Comparison of ENCODE assay signal across 30 cellular contexts in genomic region chr20:18857640-18858039, GRCh38. TPM values are rescaled to one million over a fixed set of nuclear protein-coding genes. Genes with fewer than 3 reads are reported as not detected.
A peak's percentile ranks its signal among the peaks of the same experiment; 100 is the strongest.
DNase-seq lines count a peak whose midpoint lies in the region; ATAC-seq, FAIRE-seq and TF ChIP-seq lines count a peak whose summit lies in the region.
"Had no signal": no experiment of that assay in that cellular context is flagged by ENCODE, and none has a peak within 500 bp of the region (broad histone marks: within the 10 kb centered on the region; RNA-seq: fewer than 3 reads in every experiment).

No MANE protein-coding gene starts in this region.

- peaks cover 1% of the 10 kb centered on the region for H3K36me3 Mint-ChIP-seq in chondrocyte (ENCODE audit: low read depth)

- H2BK20ac ChIP-seq in IMR-90 (ENCODE audit: low read depth, low read length), result no peak overlapping the region

- no peak for TF ChIP-seq EP300 in A549 (IDR thresholded peaks at IDR 0.05)
- no peak for TF ChIP-seq EP300 in esophagus muscularis mucosa (IDR thresholded peaks at IDR 0.05)

- peaks cover 27% of the 10 kb centered on the region for H3K9me3 Mint-ChIP-seq in chondrocyte (ENCODE audit: low read depth)

- no TSS peak for BruUV-seq in IMR-90 (replicated peaks; lab: Mats Ljungman, UMichigan)

- no peaks in the 10 kb centered on the region for H3K36me3 ChIP-seq in IMR-90 (ENCODE audit: control insufficient read depth, insufficient read depth, low read length)
- H3K36me3 ChIP-seq in esophagus muscularis mucosa, result no peaks in the 10 kb centered on the region

- H3K27ac Mint-ChIP-seq in chondrocyte (ENCODE audit: unreplicated experiment), result peak overlapping the region; percentile 11
- H3K27ac Mint-ChIP-seq: activated CD4-positive, alpha-beta T cell treated with anti-CD3 and anti-CD28 coated beads, Interleukin-2, amount 10 ng/mL, durations not matched to agents 7 days and 5 days; nephron; stimulated activated naive CD8-positive, alpha-beta T cell treated with anti-CD3 and anti-CD28 coated beads, Interleukin-15, Interleukin-2, amounts not matched to agents 100 ng/mL and 50 ng/mL, for 24 hours had no signal

- H3K14ac ChIP-seq in IMR-90 (replicated peaks; ENCODE audit: low read depth, low read length), result no peak overlapping the region

- no peaks in the 10 kb centered on the region for H3K9me1 ChIP-seq in IMR-90 (ENCODE audit: insufficient read depth, low read length)

- in situ Hi-C loops in IMR-90 (cut with MboI; ENCODE audit: low sequenced_read_pairs), result no loop called here

- no peak overlapping the region for H2AK5ac ChIP-seq in IMR-90 (ENCODE audit: low read depth, low read length)

- H3K27me3 Mint-ChIP-seq in chondrocyte (ENCODE audit: low read depth), result peaks cover 2% of the 10 kb centered on the region

- no peak for TF ChIP-seq POLR2A in A549 (IDR thresholded peaks at IDR 0.05; ENCODE audit: low read length)
- no peak for TF ChIP-seq POLR2A in IMR-90 (IDR thresholded peaks at IDR 0.05; ENCODE audit: low read depth, low read length)
- no peak for TF ChIP-seq POLR2A in esophagus muscularis mucosa (IDR thresholded peaks at IDR 0.05; ENCODE audit: low read depth)

- H4K91ac ChIP-seq in IMR-90 (ENCODE audit: insufficient read depth, low read depth, low read length), result no peak overlapping the region

- no peak overlapping the region for H3K4ac ChIP-seq in IMR-90 (ENCODE audit: low read depth, low read length)

- no peak for FAIRE-seq in A549 (lab: Jason Lieb, UNC)
- FAIRE-seq: A204.1, GM18507, H1, kidney, TTC549 had no signal

- no peak overlapping the region for H4K8ac ChIP-seq in IMR-90 (ENCODE audit: low read depth in 2 of 2, low read length in 2 of 2)

- H3K27ac ChIP-seq in A549, result peak overlapping the region; percentile 15 to 56; a peak in 2 of 6 replicates
- no peak overlapping the region for H3K27ac ChIP-seq in IMR-90 (ENCODE audit: insufficient read depth, low read length)
- H3K27ac ChIP-seq in esophagus muscularis mucosa (replicated peaks in 1 of 4), result no peak overlapping the region
- H3K27ac ChIP-seq: KMS-11 had no signal

- no peak overlapping the region for H4K5ac ChIP-seq in IMR-90 (ENCODE audit: low read depth, low read length)

- H3K4me2 ChIP-seq in A549 (peak overlapping the region; percentile 8; the same call in 2 of the 3 replicates), IMR-90 (ENCODE audit: low read depth, low read length) (no peak overlapping the region)
- H3K4me2 ChIP-seq: KMS-11 had no signal

- no peak overlapping the region for H2AFZ ChIP-seq in IMR-90 (replicated peaks; ENCODE audit: low read length, poor library complexity)

- DNase-seq in A549 (ENCODE audit: low read depth in 1 of 2, low spot score in 1 of 2) (peak in 1 of 2 experiments; percentile 17), IMR-90 (peak; percentile 8), chondrocyte (ENCODE audit: low spot score) (no peak), kidney tubule cell (ENCODE audit: low spot score) (peak; percentile 88), NCI-H1417 treated with DMSO at 0.1 percent for 48 hours (lab: John Stamatoyannopoulos, UW) (no peak), esophagus muscularis mucosa (ENCODE audit: extremely low spot score) (no peak)
- DNase-seq: activated CD4-positive, alpha-beta T cell treated with anti-CD3 and anti-CD28 coated beads, Interleukin-2, amount 10 ng/mL, durations not matched to agents 7 days and 5 days; activated CD8-positive, alpha-beta memory T cell treated with anti-CD3 and anti-CD28 coated beads, Interleukin-2, amount 50 U/mL, for 48 hours; activated gamma-delta T cell; amniotic stem cell; effector memory CD4-positive, alpha-beta T cell; foreskin fibroblast; hypothalamus; kidney; mesendoderm; NCI-H1048; NCI-H2081; NCI-H510A; stimulated activated CD4-positive, alpha-beta T cell treated with anti-CD3 and anti-CD28 coated beads, Interleukin-2, amount 100 ng/mL, for 24 hours had no signal

- H3K9ac ChIP-seq in IMR-90 (ENCODE audit: low read depth, low read length), result no peak overlapping the region
- H3K9ac ChIP-seq: KMS-11 had no signal

- H2BK5ac ChIP-seq in IMR-90 (ENCODE audit: low read depth, low read length, poor library complexity, severe bottlenecking), result no peak overlapping the region

- peaks cover 4% of the 10 kb centered on the region; the same call in 1 of the 3 replicates for H3K4me1 ChIP-seq in A549
- H3K4me1 ChIP-seq in IMR-90 (ENCODE audit: control insufficient read depth, insufficient read depth, low read length), result no peaks in the 10 kb centered on the region
- no peaks in the 10 kb centered on the region for H3K4me1 ChIP-seq in esophagus muscularis mucosa

- H3K9me3 ChIP-seq in A549 (peaks cover 12% of the 10 kb centered on the region; the same call in 1 of the 3 replicates), IMR-90 (ENCODE audit: control insufficient read depth, insufficient read depth, low read length) (no peaks in the 10 kb centered on the region), esophagus muscularis mucosa (peaks cover 0 to 14% (median 2%) of the 10 kb centered on the region in 4 donors)

- CTCF ChIA-PET in A549 (lab: Yijun Ruan, JAX), result interaction anchor here (0.6 kb wide), 1 partner anchor 748 kb away, joined by 3 read pairs; no protein-coding TSS in a partner anchor
- CTCF ChIA-PET in IMR-90 (lab: Yijun Ruan, JAX), result no interaction called here

- no peak for TF ChIP-seq RAD21 in A549 (conservative IDR thresholded peaks at IDR 0.05 in 1 of 2, IDR thresholded peaks at IDR 0.05 in 1 of 2)
- no peak for TF ChIP-seq RAD21 in IMR-90 (IDR thresholded peaks at IDR 0.05; ENCODE audit: low read length)

- TF ChIP-seq CTCF in A549 (IDR thresholded peaks at IDR 0.05) (no peak), IMR-90 (conservative IDR thresholded peaks at IDR 0.05; ENCODE audit: low read depth, low read length) (no peak), chondrocyte (IDR thresholded peaks at IDR 0.05) (no peak), esophagus muscularis mucosa (IDR thresholded peaks at IDR 0.05) (no peak)

- dilution Hi-C loops in IMR-90 (cut with HindIII; ENCODE audit: low sequenced_read_pairs, unreplicated experiment), result no loop called here

- no peak overlapping the region for H2BK15ac ChIP-seq in IMR-90 (ENCODE audit: low read depth, low read length)

- H3K56ac ChIP-seq in IMR-90 (ENCODE audit: extremely low read depth, insufficient read depth, low read length), result no peak overlapping the region

- H2AK9ac ChIP-seq in IMR-90 (replicated peaks; ENCODE audit: low read depth, low read length, poor library complexity), result no peak overlapping the region

- no peaks in the 10 kb centered on the region for H3K79me1 ChIP-seq in IMR-90 (ENCODE audit: low read depth in 1 of 2, low read length in 2 of 2)

- no peak overlapping the region for H3K4me3 Mint-ChIP-seq in chondrocyte (ENCODE audit: unreplicated experiment)
- H3K4me3 Mint-ChIP-seq: activated CD4-positive, alpha-beta T cell treated with anti-CD3 and anti-CD28 coated beads, Interleukin-2, amount 10 ng/mL, durations not matched to agents 7 days and 5 days; nephron; stimulated activated naive CD8-positive, alpha-beta T cell treated with anti-CD3 and anti-CD28 coated beads, Interleukin-15, Interleukin-2, amounts not matched to agents 100 ng/mL and 50 ng/mL, for 24 hours had no signal

- no peak overlapping the region for H2BK120ac ChIP-seq in IMR-90 (ENCODE audit: low read depth, low read length)

- 3% methylated on average over 1 of the region's 1 CpG for WGBS in A549 (ENCODE audit: missing lambda C conversion rate)
- no CpG with 5 or more reads among the region's 1 CpG for WGBS in IMR-90 (ENCODE audit: extremely low coverage in 2 of 2, insufficient read length in 1 of 2), 2 experiments
- WGBS in esophagus muscularis mucosa, result 39% methylated on average over 1 of the region's 1 CpG

- H3K23ac ChIP-seq in IMR-90 (ENCODE audit: low read depth, low read length), result no peak overlapping the region

- H3K4me3 ChIP-seq in A549, result no peak overlapping the region
- no peak overlapping the region for H3K4me3 ChIP-seq in IMR-90 (ENCODE audit: insufficient read depth, low read depth, low read length)
- H3K4me3 ChIP-seq in esophagus muscularis mucosa, result no peak overlapping the region

- ATAC-seq in A549 (peak in 1 of 2 experiments; percentile 56; a peak in 2 of 6 replicates), IMR-90 (ENCODE audit: low read depth) (no peak), GM19452 (IDR thresholded peaks at IDR 0.05; ENCODE audit: unreplicated experiment) (no peak), HG03175 (IDR thresholded peaks at IDR 0.05; ENCODE audit: unreplicated experiment) (no peak)

- POLR2A ChIA-PET in A549 (lab: Yijun Ruan, JAX), result no interaction called here
- POLR2A ChIA-PET in IMR-90 (lab: Charles Lee; ENCODE audit: unreplicated experiment), result no interaction called here

- H3K18ac ChIP-seq in IMR-90 (ENCODE audit: low read depth, low read length), result no peak overlapping the region

- H4K20me1 ChIP-seq in IMR-90 (ENCODE audit: insufficient read depth, low read length), result no peaks in the 10 kb centered on the region

- intact Hi-C loops in IMR-90 (cut with micrococcal nuclease), result no loop called here
- intact Hi-C loops in esophagus muscularis mucosa (cut with DNase I), result no loop called here

- H3K27me3 ChIP-seq in IMR-90 (ENCODE audit: control insufficient read depth, insufficient read depth, low read length), result no peaks in the 10 kb centered on the region
- H3K27me3 ChIP-seq in esophagus muscularis mucosa, result no peaks in the 10 kb centered on the region

- peaks cover 20% of the 10 kb centered on the region for H3K4me1 Mint-ChIP-seq in chondrocyte (ENCODE audit: low read depth)
- H3K4me1 Mint-ChIP-seq: activated CD4-positive, alpha-beta T cell treated with anti-CD3 and anti-CD28 coated beads, Interleukin-2, amount 10 ng/mL, durations not matched to agents 7 days and 5 days; nephron had no signal

TF ChIP-seq in IMR-90, 13 proteins besides CTCF, POLR2A, EP300 and RAD21:
- TF ChIP-seq MAFK (IDR thresholded peaks at IDR 0.05; ENCODE audit: low read depth, low read length) (no peak), SMC3 (IDR thresholded peaks at IDR 0.05; ENCODE audit: low read depth, low read length) (no peak), CHD1 (IDR thresholded peaks at IDR 0.05; ENCODE audit: low read depth, low read length) (no peak)

RNA-seq across cellular contexts. Expression of gene SCP2D1, which starts 44.1 kb away (rescaled TPM):
- polyA plus RNA-seq in A549 (2011; rRNA removed) (not detected in 2 replicates), A549 (2017; fragmentation: RNase III; extraction: RNeasy Plus Mini Kit Qiagen cat#74134 plus additional on column Dnase treatment) (not detected in 3 replicates), IMR-90 (2012; rRNA removed) (not detected in 2 replicates)
- not detected in 2 replicates for polyA plus RNA-seq in A549 (2012; cell fraction: cytosol; rRNA removed)
- not detected in 2 replicates for polyA plus RNA-seq in A549 (2012; cell fraction: nucleus; rRNA removed)
- not detected in 2 replicates for polyA minus RNA-seq in A549 (2011; rRNA and poly(A)+ RNA removed)
- total RNA-seq in IMR-90 (2012; rRNA removed) (not detected in 2 replicates), chondrocyte (not detected in 3 replicates), esophagus muscularis mucosa (not detected)
- not detected in 2 replicates for polyA plus RNA-seq in IMR-90 (2012; cell fraction: cytosol; rRNA removed)
- not detected in 2 replicates for polyA plus RNA-seq in IMR-90 (2012; cell fraction: nucleus; rRNA removed; ENCODE audit: low replicate concordance)
- total RNA-seq: activated CD4-positive, alpha-beta T cell treated with anti-CD3 and anti-CD28 coated beads, Interleukin-2, amount 10 ng/mL, durations not matched to agents 7 days and 5 days; H1; kidney; posterior vena cava; ureter had no signal
- polyA plus RNA-seq: H1 had no signal

Comparison
In these comparisons a context has a peak if more than half of its experiments do, and no peak if none do; other contexts are left out.
1. DNase-seq: peak in IMR-90 (single experiment) and kidney tubule cell (single experiment); none in chondrocyte (single experiment), NCI-H1417 treated with DMSO at 0.1 percent for 48 hours (single experiment) and esophagus muscularis mucosa (single experiment).
2. H3K27ac ChIP-seq: peak in A549 (2 of 2); none in IMR-90 (single experiment) and esophagus muscularis mucosa (0 of 4).